18 cellular contexts compared by ENCODE assay signal in the genomic region with DNA sequence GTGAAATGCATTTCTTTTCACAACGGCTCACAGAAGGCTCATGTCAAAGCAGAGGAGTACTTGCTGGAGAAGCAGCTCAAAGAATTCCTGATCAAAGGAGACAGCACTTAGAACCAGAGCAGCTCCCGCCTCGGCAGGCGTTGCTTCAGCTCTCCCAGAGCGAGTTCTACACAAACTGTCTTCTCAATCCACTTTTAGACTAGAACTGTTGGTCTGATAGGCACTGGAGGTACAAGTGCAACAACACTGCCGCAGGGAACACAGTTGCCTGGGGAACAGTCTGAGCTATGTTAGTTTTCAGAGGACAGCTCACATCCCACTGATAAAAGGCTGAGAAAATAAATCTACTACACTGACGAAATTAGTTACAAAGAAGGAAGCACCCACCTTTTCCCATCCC. TPM values are rescaled to one million over a fixed set of nuclear protein-coding genes. Genes with fewer than 3 reads are reported as not detected.
DNase-seq lines count a peak whose midpoint lies in the region; ATAC-seq and TF ChIP-seq lines count a peak whose summit lies in the region.
"Had no signal": no experiment of that assay in that cellular context is flagged by ENCODE, and none has a peak within 500 bp of the region (broad histone marks: within the 10 kb centered on the region; RNA-seq: fewer than 3 reads in every experiment).

No MANE protein-coding gene starts in this region.

- intact Hi-C loops in heart left ventricle (cut with DNase I) = no loop called here

- H3K27ac Mint-ChIP-seq in WTC11 (peak overlapping the region; percentile 73), nephron progenitor cell (peak overlapping the region; percentile 40)

- H3K27me3 Mint-ChIP-seq in WTC11 (ENCODE audit: low read depth) (no peaks in the 10 kb centered on the region), nephron progenitor cell (ENCODE audit: low read depth, poor library complexity) (peaks cover 3% of the 10 kb centered on the region)

- H3K4me3 ChIP-seq in heart left ventricle = no peak overlapping the region
- H3K4me3 ChIP-seq: BLaER1 treated with 17β-estradiol and CSF1 and Interleukin-3, amounts not matched to agents 10 nM and 100 nM; SK-N-MC had no signal

- no peaks in the 10 kb centered on the region for H3K36me3 Mint-ChIP-seq in WTC11
- no peaks in the 10 kb centered on the region for H3K36me3 Mint-ChIP-seq in nephron progenitor cell (ENCODE audit: low read depth)

- ATAC-seq in WTC11 (no peak), heart left ventricle (peak; percentile 76 to 84 (median 82))

- no peaks in the 10 kb centered on the region for H3K27me3 ChIP-seq in heart left ventricle
- H3K27me3 ChIP-seq: BLaER1 treated with 17β-estradiol and CSF1 and Interleukin-3, amounts not matched to agents 10 nM and 100 nM had no signal

- H3K9me3 ChIP-seq in heart left ventricle = no peaks in the 10 kb centered on the region
- H3K9me3 ChIP-seq: BLaER1 treated with 17β-estradiol and CSF1 and Interleukin-3, amounts not matched to agents 10 nM and 100 nM had no signal

- POLR2A ChIA-PET in WTC11 (lab: Charles Lee) = no interaction called here

- H3K4me1 ChIP-seq in heart left ventricle = peaks cover 0 to 75% (median 48%) of the 10 kb centered on the region in 12 donors

- TF ChIP-seq CTCF in 22Rv1 (IDR thresholded peaks at IDR 0.05) (no peak), WTC11 (IDR thresholded peaks at IDR 0.05) (no peak), heart left ventricle (IDR thresholded peaks at IDR 0.05) (no peak), nephron progenitor cell (IDR thresholded peaks at IDR 0.05) (no peak)

- H3K4me3 Mint-ChIP-seq in WTC11 (no peak overlapping the region), nephron progenitor cell (no peak overlapping the region)

- WGBS in heart left ventricle, 4 donors = 36 to 50% (median 41%) methylated on average over 6 to 7 of the region's 7 CpGs

- H3K27ac ChIP-seq in 22Rv1 (peak overlapping the region; percentile 74), heart left ventricle (peak overlapping the region in 9 of 12 donors; percentile 7 to 75 (median 36))
- H3K27ac ChIP-seq: BLaER1 treated with 17β-estradiol and CSF1 and Interleukin-3, amounts not matched to agents 10 nM and 100 nM; SK-N-MC had no signal

- H3K36me3 ChIP-seq in heart left ventricle = no peaks in the 10 kb centered on the region
- H3K36me3 ChIP-seq: BLaER1 treated with 17β-estradiol and CSF1 and Interleukin-3, amounts not matched to agents 10 nM and 100 nM had no signal

- TF ChIP-seq POLR2A in heart left ventricle (IDR thresholded peaks at IDR 0.05) = no peak

- H3K4me1 Mint-ChIP-seq in WTC11 (peaks cover 15% of the 10 kb centered on the region), nephron progenitor cell (peaks cover 15% of the 10 kb centered on the region)

- no peaks in the 10 kb centered on the region for H3K9me3 Mint-ChIP-seq in WTC11
- H3K9me3 Mint-ChIP-seq in nephron progenitor cell = no peaks in the 10 kb centered on the region

- DNase-seq in WTC11 (ENCODE audit: low spot score) = no peak
- no peak for DNase-seq in heart left ventricle
- no peak for DNase-seq in nephron progenitor cell
- no peak for DNase-seq in activated effector memory CD4-positive, alpha-beta T cell treated with Interleukin-2 at 50 U/mL for 16 hours
- DNase-seq in germinal center (ENCODE audit: low spot score) = no peak
- DNase-seq in activated naive CD4-positive, alpha-beta T cell treated with anti-CD3 and anti-CD28 coated beads, Interleukin-2, amount 50 U/mL, for 16 hours = no peak
- no peak for DNase-seq in RPMI8226
- DNase-seq: DMS 273 treated with DMSO at 0.1 percent for 48 hours, GOT3, Kasumi-1, MM.1S, NCI-H1092 treated with DMSO at 0.1 percent for 48 hours, NCI-H2081 treated with DMSO at 0.1 percent for 48 hours, NCI-H510A treated with DMSO at 0.1 percent for 48 hours, NCI-H82 had no signal

- CTCF ChIA-PET in WTC11 (lab: Charles Lee) = interaction anchor here (0.9 kb wide), 1 partner anchor 87 kb away, joined by 3 read pairs; no protein-coding TSS in a partner anchor

TF ChIP-seq in WTC11, 78 proteins besides CTCF, POLR2A, EP300 and RAD21:
- TF ChIP-seq SP1 (CRISPR knock-in tag; conservative IDR thresholded peaks at IDR 0.05) (no peak), NR1H2 (CRISPR knock-in tag; IDR thresholded peaks at IDR 0.05) (no peak), CBFB (CRISPR knock-in tag; IDR thresholded peaks at IDR 0.05; ENCODE audit: low read depth) (no peak), IRF2 (CRISPR knock-in tag; IDR thresholded peaks at IDR 0.05; ENCODE audit: borderline replicate concordance, low read depth) (no peak), GTF2I (CRISPR knock-in tag; conservative IDR thresholded peaks at IDR 0.05) (no peak), TCF7 (CRISPR knock-in tag; IDR thresholded peaks at IDR 0.05; ENCODE audit: low read depth) (no peak)
- TF ChIP-seq, protein P1, sequence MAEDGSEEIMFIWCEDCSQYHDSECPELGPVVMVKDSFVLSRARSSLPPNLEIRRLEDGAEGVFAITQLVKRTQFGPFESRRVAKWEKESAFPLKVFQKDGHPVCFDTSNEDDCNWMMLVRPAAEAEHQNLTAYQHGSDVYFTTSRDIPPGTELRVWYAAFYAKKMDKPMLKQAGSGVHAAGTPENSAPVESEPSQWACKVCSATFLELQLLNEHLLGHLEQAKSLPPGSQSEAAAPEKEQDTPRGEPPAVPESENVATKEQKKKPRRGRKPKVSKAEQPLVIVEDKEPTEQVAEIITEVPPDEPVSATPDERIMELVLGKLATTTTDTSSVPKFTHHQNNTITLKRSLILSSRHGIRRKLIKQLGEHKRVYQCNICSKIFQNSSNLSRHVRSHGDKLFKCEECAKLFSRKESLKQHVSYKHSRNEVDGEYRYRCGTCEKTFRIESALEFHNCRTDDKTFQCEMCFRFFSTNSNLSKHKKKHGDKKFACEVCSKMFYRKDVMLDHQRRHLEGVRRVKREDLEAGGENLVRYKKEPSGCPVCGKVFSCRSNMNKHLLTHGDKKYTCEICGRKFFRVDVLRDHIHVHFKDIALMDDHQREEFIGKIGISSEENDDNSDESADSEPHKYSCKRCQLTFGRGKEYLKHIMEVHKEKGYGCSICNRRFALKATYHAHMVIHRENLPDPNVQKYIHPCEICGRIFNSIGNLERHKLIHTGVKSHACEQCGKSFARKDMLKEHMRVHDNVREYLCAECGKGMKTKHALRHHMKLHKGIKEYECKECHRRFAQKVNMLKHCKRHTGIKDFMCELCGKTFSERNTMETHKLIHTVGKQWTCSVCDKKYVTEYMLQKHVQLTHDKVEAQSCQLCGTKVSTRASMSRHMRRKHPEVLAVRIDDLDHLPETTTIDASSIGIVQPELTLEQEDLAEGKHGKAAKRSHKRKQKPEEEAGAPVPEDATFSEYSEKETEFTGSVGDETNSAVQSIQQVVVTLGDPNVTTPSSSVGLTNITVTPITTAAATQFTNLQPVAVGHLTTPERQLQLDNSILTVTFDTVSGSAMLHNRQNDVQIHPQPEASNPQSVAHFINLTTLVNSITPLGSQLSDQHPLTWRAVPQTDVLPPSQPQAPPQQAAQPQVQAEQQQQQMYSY (CRISPR knock-in tag; IDR thresholded peaks at IDR 0.05) = no peak
- TF ChIP-seq, protein P2, sequence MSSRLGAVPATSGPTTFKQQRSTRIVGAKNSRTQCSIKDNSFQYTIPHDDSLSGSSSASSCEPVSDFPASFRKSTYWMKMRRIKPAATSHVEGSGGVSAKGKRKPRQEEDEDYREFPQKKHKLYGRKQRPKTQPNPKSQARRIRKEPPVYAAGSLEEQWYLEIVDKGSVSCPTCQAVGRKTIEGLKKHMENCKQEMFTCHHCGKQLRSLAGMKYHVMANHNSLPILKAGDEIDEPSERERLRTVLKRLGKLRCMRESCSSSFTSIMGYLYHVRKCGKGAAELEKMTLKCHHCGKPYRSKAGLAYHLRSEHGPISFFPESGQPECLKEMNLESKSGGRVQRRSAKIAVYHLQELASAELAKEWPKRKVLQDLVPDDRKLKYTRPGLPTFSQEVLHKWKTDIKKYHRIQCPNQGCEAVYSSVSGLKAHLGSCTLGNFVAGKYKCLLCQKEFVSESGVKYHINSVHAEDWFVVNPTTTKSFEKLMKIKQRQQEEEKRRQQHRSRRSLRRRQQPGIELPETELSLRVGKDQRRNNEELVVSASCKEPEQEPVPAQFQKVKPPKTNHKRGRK (CRISPR knock-in tag; IDR thresholded peaks at IDR 0.05; ENCODE audit: borderline replicate concordance) = no peak
- TF ChIP-seq, protein P3, sequence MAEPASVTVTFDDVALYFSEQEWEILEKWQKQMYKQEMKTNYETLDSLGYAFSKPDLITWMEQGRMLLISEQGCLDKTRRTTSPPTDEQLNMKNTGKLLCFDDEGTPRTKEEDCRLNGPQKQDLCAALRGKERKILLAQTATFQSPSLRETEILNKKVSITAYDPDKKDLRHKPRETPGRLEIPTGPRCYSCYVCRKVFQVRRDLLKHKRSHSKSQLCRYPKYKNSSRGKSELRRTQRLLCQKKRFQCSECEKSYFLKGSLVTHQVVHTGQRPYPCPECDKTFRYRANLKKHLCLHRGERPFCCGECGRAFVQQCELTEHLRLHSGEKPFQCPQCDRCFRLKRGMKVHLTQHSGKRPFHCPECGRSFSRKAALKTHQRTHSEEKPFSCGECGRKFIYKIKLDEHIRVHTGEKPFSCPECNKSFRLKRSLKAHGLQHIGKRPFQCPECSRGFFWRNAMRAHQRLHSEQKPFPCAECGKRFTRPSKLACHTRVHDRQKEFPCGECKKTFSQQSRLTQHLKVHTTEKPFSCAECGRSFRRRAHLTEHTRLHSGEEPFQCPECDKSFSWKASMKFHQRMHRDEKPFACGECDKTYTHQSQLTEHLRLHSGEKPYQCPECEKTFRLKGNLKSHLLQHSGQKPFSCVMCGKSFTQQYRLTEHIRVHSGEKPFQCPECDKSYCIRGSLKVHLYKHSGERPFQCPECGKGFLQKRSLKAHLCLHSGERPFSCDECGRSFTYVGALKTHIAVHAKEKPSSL (CRISPR knock-in tag; conservative IDR thresholded peaks at IDR 0.05) = no peak
- TF ChIP-seq, protein P4, sequence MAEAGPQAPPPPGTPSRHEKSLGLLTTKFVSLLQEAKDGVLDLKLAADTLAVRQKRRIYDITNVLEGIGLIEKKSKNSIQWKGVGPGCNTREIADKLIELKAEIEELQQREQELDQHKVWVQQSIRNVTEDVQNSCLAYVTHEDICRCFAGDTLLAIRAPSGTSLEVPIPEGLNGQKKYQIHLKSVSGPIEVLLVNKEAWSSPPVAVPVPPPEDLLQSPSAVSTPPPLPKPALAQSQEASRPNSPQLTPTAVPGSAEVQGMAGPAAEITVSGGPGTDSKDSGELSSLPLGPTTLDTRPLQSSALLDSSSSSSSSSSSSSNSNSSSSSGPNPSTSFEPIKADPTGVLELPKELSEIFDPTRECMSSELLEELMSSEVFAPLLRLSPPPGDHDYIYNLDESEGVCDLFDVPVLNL (CRISPR knock-in tag; IDR thresholded peaks at IDR 0.05; ENCODE audit: borderline replicate concordance, low read depth) = no peak

RNA-seq across cellular contexts. Expression of a gene that starts 35.4 kb away (rescaled TPM):
- total RNA-seq in WTC11 (2021) (11.8 to 13.2 TPM (median 12.5 TPM) in 3 replicates), heart left ventricle (10 to 100 TPM; 17.2 to 49.7 (median 22.1) TPM)
- 10 to 100 TPM; 11.1 to 25.1 TPM for polyA plus RNA-seq in heart left ventricle
